In the genomic region with DNA sequence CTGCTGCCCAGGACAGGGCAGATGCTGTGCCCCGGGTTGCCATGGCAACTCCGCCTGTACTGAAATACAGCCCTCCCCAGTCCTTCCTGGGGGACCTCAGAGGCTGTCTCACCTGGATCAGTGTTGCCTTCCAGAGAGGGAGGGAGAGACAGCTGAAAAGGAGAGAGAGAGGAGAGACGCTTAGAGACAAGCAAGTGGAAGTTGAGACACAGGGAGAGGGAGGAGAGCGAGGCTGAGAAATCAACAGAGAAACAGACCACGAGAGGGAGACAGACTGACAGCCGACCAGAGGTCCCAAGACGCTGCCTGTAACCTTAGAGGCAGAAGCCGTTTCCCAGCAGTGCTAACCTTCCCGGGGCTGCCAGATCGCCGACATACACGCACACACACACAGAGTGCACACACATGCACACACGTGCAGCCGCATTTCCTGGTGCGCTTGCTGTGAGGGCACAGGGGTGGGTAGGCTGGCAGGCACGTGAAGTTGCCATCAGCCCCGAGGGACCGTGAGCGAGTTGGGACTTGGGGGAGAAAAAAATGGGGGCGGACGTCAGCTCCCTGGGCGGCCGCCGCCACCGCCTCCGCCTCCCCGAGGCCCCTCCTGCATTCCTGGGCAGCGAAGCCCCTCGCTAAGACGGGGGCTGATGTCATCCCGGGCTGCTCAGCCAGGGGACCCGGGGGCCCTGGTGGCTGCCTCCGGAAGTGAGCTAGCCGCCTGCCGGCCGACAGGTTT, we compare ENCODE assay signal across 8 cellular contexts.
DNase-seq lines count a peak whose midpoint lies in the region; ATAC-seq and TF ChIP-seq lines count a peak whose summit lies in the region.

No MANE protein-coding gene starts in this region.

- peaks cover 20% of the 10 kb centered on the region for H3K4me1 Mint-ChIP-seq in activated CD8-positive, alpha-beta T cell treated with anti-CD3 and anti-CD28 coated beads, Interleukin-2, amount 10 ng/mL, durations not matched to agents 7 days and 5 days (ENCODE audit: low read depth)

- H3K4me3 Mint-ChIP-seq in activated CD8-positive, alpha-beta T cell treated with anti-CD3 and anti-CD28 coated beads, Interleukin-2, amount 10 ng/mL, durations not matched to agents 7 days and 5 days: peak overlapping the region; percentile 71

- no peaks in the 10 kb centered on the region for H3K36me3 Mint-ChIP-seq in activated CD8-positive, alpha-beta T cell treated with anti-CD3 and anti-CD28 coated beads, Interleukin-2, amount 10 ng/mL, durations not matched to agents 7 days and 5 days (ENCODE audit: low read depth)

- TF ChIP-seq CTCF in C4-2B (conservative IDR thresholded peaks at IDR 0.05) (peak; percentile 84), HEK293 (tag by site-specific recombination; IDR thresholded peaks at IDR 0.05) (peak; percentile 94), lower lobe of right lung (IDR thresholded peaks at IDR 0.05) (peak; percentile 50)

- H3K27me3 Mint-ChIP-seq in activated CD8-positive, alpha-beta T cell treated with anti-CD3 and anti-CD28 coated beads, Interleukin-2, amount 10 ng/mL, durations not matched to agents 7 days and 5 days (ENCODE audit: low read depth): no peaks in the 10 kb centered on the region

- POLR2A ChIA-PET in HEK293 (lab: Yijun Ruan, JAX): interaction anchor here (0.7 to 1.2 kb wide), 3 partner anchors 53 to 223 kb away, joined by 3 to 4 read pairs (median 3); no protein-coding TSS in a partner anchor
- POLR2A ChIA-PET in activated CD8-positive, alpha-beta T cell treated with anti-CD3 and anti-CD28 coated beads, Interleukin-2, amount 10 ng/mL, durations not matched to agents 7 days and 5 days (lab: Charles Lee): no interaction called here

- intact Hi-C loops in lower lobe of right lung (cut with DNase I): no loop called here

- H3K27ac Mint-ChIP-seq in activated CD8-positive, alpha-beta T cell treated with anti-CD3 and anti-CD28 coated beads, Interleukin-2, amount 10 ng/mL, durations not matched to agents 7 days and 5 days: peak overlapping the region; percentile 16

- H3K4me1 ChIP-seq in HEK293 (ENCODE audit: control insufficient read depth, insufficient read depth, low read length): peaks cover 4% of the 10 kb centered on the region; the same call in 1 of the 2 replicates
- H3K4me1 ChIP-seq in lower lobe of right lung: peaks cover 56% of the 10 kb centered on the region

- H3K27me3 ChIP-seq in lower lobe of right lung (ENCODE audit: low read depth): peaks cover 2% of the 10 kb centered on the region

- H3K9me3 ChIP-seq in HEK293 (ENCODE audit: control insufficient read depth, insufficient read depth, low read depth, low read length) (no peaks in the 10 kb centered on the region), lower lobe of right lung (no peaks in the 10 kb centered on the region)

- peak; percentile 96 for DNase-seq in NCI-H69 (lab: John Stamatoyannopoulos, UW)
- DNase-seq in activated CD8-positive, alpha-beta T cell treated with anti-CD3 and anti-CD28 coated beads, Interleukin-2, amount 10 ng/mL, durations not matched to agents 7 days and 5 days: peak; percentile 70
- peak; percentile 17 for DNase-seq in effector CD4-positive, alpha-beta T cell
- DNase-seq in lower lobe of right lung: peak; percentile 83
- peak; percentile 22 to 41 for DNase-seq in stimulated activated CD4-positive, alpha-beta T cell treated with anti-CD3 and anti-CD28 coated beads, Interleukin-4, amount 100 ng/mL, for 48 hours (ENCODE audit: low read depth in 2 of 2)

- H3K9me3 Mint-ChIP-seq in activated CD8-positive, alpha-beta T cell treated with anti-CD3 and anti-CD28 coated beads, Interleukin-2, amount 10 ng/mL, durations not matched to agents 7 days and 5 days (ENCODE audit: insufficient read depth): no peaks in the 10 kb centered on the region

- H3K27ac ChIP-seq in C4-2B: peak overlapping the region; percentile 99
- H3K27ac ChIP-seq in HEK293 (ENCODE audit: extremely low read depth, low read depth, low read length): peak overlapping the region; percentile 57
- H3K27ac ChIP-seq in lower lobe of right lung: peak overlapping the region; percentile 87

- peak; percentile 90 for ATAC-seq in activated CD8-positive, alpha-beta T cell treated with anti-CD3 and anti-CD28 coated beads, Interleukin-2, amount 10 ng/mL, durations not matched to agents 7 days and 5 days
- peak; percentile 80 to 82 for ATAC-seq in lower lobe of right lung
- ATAC-seq in GM21390 (IDR thresholded peaks at IDR 0.05; ENCODE audit: unreplicated experiment): no peak

- H3K36me3 ChIP-seq in HEK293 (ENCODE audit: control insufficient read depth in 2 of 2, insufficient read depth in 1 of 2, low read length in 2 of 2): peaks cover 0 to 5% of the 10 kb centered on the region in 2 experiments; a peak in 1 of 3 replicates
- H3K36me3 ChIP-seq in lower lobe of right lung: no peaks in the 10 kb centered on the region

- CTCF ChIA-PET in HEK293 (lab: Yijun Ruan, JAX): interaction anchor here (0.5 to 2.7 kb wide), 25 partner anchors 8 to 293 kb away, joined by 3 to 12 read pairs (median 5); no protein-coding TSS in a partner anchor
- CTCF ChIA-PET in activated CD8-positive, alpha-beta T cell treated with anti-CD3 and anti-CD28 coated beads, Interleukin-2, amount 10 ng/mL, durations not matched to agents 7 days and 5 days (lab: Charles Lee): interaction anchor here (0.8 to 3.1 kb wide), 13 partner anchors 10 to 298 kb away, joined by 3 to 17 read pairs (median 6); no protein-coding TSS in a partner anchor

- peak overlapping the region; percentile 74 for H3K4me3 ChIP-seq in HEK293 (ENCODE audit: low read depth, low read length)
- peak overlapping the region; percentile 65 for H3K4me3 ChIP-seq in lower lobe of right lung

TF ChIP-seq in HEK293, 187 proteins besides CTCF, POLR2A, EP300 and RAD21 (continues in another document):
- TF ChIP-seq, protein P1, sequence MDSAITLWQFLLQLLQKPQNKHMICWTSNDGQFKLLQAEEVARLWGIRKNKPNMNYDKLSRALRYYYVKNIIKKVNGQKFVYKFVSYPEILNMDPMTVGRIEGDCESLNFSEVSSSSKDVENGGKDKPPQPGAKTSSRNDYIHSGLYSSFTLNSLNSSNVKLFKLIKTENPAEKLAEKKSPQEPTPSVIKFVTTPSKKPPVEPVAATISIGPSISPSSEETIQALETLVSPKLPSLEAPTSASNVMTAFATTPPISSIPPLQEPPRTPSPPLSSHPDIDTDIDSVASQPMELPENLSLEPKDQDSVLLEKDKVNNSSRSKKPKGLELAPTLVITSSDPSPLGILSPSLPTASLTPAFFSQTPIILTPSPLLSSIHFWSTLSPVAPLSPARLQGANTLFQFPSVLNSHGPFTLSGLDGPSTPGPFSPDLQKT (IDR thresholded peaks at IDR 0.05; ENCODE audit: borderline replicate concordance, low read depth, low read length): no peak
- peak; percentile 46 for TF ChIP-seq ZSCAN23 (tag by site-specific recombination; IDR thresholded peaks at IDR 0.05)
- TF ChIP-seq ZFHX2 (tag by site-specific recombination; conservative IDR thresholded peaks at IDR 0.05): peak; percentile 95
- no peak for TF ChIP-seq FEZF1 (tag by site-specific recombination; IDR thresholded peaks at IDR 0.05)
- peak; percentile 95 for TF ChIP-seq ZIC2 (tag by site-specific recombination; IDR thresholded peaks at IDR 0.05)
- TF ChIP-seq ZNF610 (tag by site-specific recombination; IDR thresholded peaks at IDR 0.05; ENCODE audit: borderline replicate concordance): no peak
- TF ChIP-seq KLF16 (tag by site-specific recombination; IDR thresholded peaks at IDR 0.05): peak; percentile 74
- peak; percentile 61 for TF ChIP-seq ZNF654 (tag by site-specific recombination; IDR thresholded peaks at IDR 0.05; ENCODE audit: low read depth)
- TF ChIP-seq YY2 (tag by site-specific recombination; IDR thresholded peaks at IDR 0.05): peak; percentile 41; the same call in 1 of the 2 replicates
- TF ChIP-seq ZNF600 (tag by site-specific recombination; IDR thresholded peaks at IDR 0.05): peak; percentile 69
- TF ChIP-seq, protein P2, sequence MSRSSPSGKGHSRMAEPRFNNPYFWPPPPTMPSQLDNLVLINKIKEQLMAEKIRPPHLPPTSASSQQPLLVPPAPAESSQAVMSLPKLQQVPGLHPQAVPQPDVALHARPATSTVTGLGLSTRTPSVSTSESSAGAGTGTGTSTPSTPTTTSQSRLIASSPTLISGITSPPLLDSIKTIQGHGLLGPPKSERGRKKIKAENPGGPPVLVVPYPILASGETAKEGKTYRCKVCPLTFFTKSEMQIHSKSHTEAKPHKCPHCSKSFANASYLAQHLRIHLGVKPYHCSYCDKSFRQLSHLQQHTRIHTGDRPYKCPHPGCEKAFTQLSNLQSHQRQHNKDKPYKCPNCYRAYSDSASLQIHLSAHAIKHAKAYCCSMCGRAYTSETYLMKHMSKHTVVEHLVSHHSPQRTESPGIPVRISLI (tag by site-specific recombination; IDR thresholded peaks at IDR 0.05): peak; percentile 94
- TF ChIP-seq ZNF140 (tag by site-specific recombination; IDR thresholded peaks at IDR 0.05): no peak
- TF ChIP-seq ZNF768 (tag by site-specific recombination; IDR thresholded peaks at IDR 0.05): no peak
- no peak for TF ChIP-seq ZNF221 (tag by site-specific recombination; IDR thresholded peaks at IDR 0.05; ENCODE audit: borderline replicate concordance)

Comparison
In these comparisons a context has a peak if more than half of its experiments do, and no peak if none do; other contexts are left out.
1. DNase-seq: peak in every context shown above with its lines; median percentile 96 in NCI-H69; 83 in lower lobe of right lung; 70 in activated CD8-positive, alpha-beta T cell treated with anti-CD3 and anti-CD28 coated beads, Interleukin-2, amount 10 ng/mL, durations not matched to agents 7 days and 5 days; 32 in stimulated activated CD4-positive, alpha-beta T cell treated with anti-CD3 and anti-CD28 coated beads, Interleukin-4, amount 100 ng/mL, for 48 hours; 17 in effector CD4-positive, alpha-beta T cell.